Comparison of ENCODE assay signal across 25 cellular contexts in genomic region chr3:58122936-58123700, GRCh38.
"Had no signal": no experiment of that assay in that cellular context is flagged by ENCODE, and none has a peak within 500 bp of the region (broad histone marks: within the 10 kb centered on the region; RNA-seq: fewer than 3 reads in every experiment).

No MANE protein-coding gene starts in this region.

- H3K4me1 ChIP-seq: foreskin keratinocyte, psoas muscle had no signal

- FAIRE-seq: colon, islet of Langerhans, urothelium cell line had no signal

- H3K27ac ChIP-seq: dorsolateral prefrontal cortex, foreskin keratinocyte, heart right ventricle, left lung, ovary, psoas muscle, skin epidermis, thoracic aorta, tibial nerve, upper lobe of left lung had no signal

- ATAC-seq: foreskin keratinocyte; heart right ventricle; left cardiac atrium; left lung; naive thymus-derived CD8-positive, alpha-beta T cell; psoas muscle; right cardiac atrium; stimulated activated naive B cell treated with anti-CD40 and anti-IgM and Interleukin-4, amounts not matched to agents 10 μg/mL and 1 μg/mL and 100 μg/mL, for 72 hours had no signal

- H3K27me3 ChIP-seq: dorsolateral prefrontal cortex, esophagus muscularis mucosa, foreskin keratinocyte, heart right ventricle, left lung, ovary, tibial nerve, upper lobe of left lung had no signal

- H3K9me3 ChIP-seq: esophagus muscularis mucosa, heart right ventricle, left lung, ovary, thoracic aorta, tibial nerve, upper lobe of left lung had no signal

- H3K4me3 ChIP-seq: dorsolateral prefrontal cortex, esophagus muscularis mucosa, heart right ventricle, left lung, ovary, psoas muscle, skin epidermis, thoracic aorta, tibial nerve, upper lobe of left lung had no signal

- DNase-seq: dorsolateral prefrontal cortex; effector CD4-positive, alpha-beta T cell; foreskin keratinocyte; glutamatergic neuron; heart right ventricle; hippocampal formation; left cardiac atrium; left lung; naive thymus-derived CD8-positive, alpha-beta T cell; occipital lobe; ovary; posterior cingulate gyrus; psoas muscle; right cardiac atrium; stimulated activated CD4-positive, alpha-beta T cell treated with anti-CD3 and anti-CD28 coated beads, Interleukin-15, amount 100 ng/mL, for 24 hours; stimulated activated CD4-positive, alpha-beta T cell treated with anti-CD3 and anti-CD28 coated beads, Interleukin-2, amount 100 ng/mL, for 48 hours; stimulated activated naive B cell treated with anti-CD40 and anti-IgM and Interleukin-4, amounts not matched to agents 10 μg/mL and 1 μg/mL and 100 μg/mL, for 72 hours had no signal

- H3K36me3 ChIP-seq: ovary had no signal
